8 cellular contexts compared by ENCODE assay signal in the genomic region with DNA sequence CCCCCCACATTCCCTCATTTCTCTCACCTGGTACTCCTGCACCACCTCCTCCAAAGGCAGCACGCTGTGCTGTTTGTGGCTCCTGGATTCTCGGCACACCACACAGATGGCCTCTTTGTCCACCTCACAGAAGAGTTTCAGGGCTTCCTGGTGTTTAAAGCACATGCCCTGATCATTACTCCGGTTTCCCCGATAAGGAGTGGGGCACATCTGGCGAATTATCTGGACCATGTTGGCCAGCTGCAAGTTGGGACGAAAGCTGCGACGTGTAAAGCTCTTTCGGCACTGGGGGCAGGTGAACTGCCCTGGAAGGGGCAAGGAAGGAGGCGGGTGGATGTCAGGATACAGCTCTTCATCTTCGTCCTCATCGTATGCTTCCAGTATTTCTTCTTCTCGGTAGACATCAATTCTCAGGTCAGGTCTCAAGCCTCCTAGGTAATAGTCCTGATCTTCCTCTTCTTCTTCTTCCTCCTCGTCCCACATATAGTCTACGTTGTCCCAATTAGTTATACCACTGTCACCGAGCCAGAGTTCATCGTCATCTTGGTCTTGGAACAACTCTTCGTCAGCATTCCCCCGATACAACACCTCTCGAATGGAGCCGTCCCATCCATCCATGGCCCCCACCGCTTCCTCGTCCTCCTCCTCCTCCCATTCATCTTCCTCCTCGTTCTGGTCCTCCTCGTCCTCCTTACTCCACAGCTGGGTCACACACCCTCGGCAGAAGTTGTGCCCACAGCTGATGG. TPM values are rescaled to one million over a fixed set of nuclear protein-coding genes. Genes with fewer than 3 reads are reported as not detected.
DNase-seq lines count a peak whose midpoint lies in the region; TF ChIP-seq lines count a peak whose summit lies in the region.

No MANE protein-coding gene starts in this region.

- WGBS in suprapubic skin, result 2% methylated on average over 26 of the region's 26 CpGs

- peak overlapping the region; percentile 98 for H3K27ac Mint-ChIP-seq in T-helper 2 cell treated with Interferon-gamma antibody and Interleukin-4, amounts not matched to agents 5 μg/mL and 100 μg/mL, for 36 hours
- H3K27ac Mint-ChIP-seq in activated T-helper 2 cell treated with anti-CD3 and anti-CD28 coated beads, Interferon-gamma antibody, Interleukin-2, Interleukin-4, amounts not matched to agents 10 μg/mL and 5 μg/mL and 100 μg/mL, durations not matched to agents 14 hours and 24 hours and 36 hours, result peak overlapping the region; percentile 94

- H3K27me3 Mint-ChIP-seq in T-helper 2 cell treated with Interferon-gamma antibody and Interleukin-4, amounts not matched to agents 5 μg/mL and 100 μg/mL, for 36 hours (ENCODE audit: low read depth), result no peaks in the 10 kb centered on the region
- H3K27me3 Mint-ChIP-seq in activated T-helper 2 cell treated with anti-CD3 and anti-CD28 coated beads, Interferon-gamma antibody, Interleukin-2, Interleukin-4, amounts not matched to agents 10 μg/mL and 5 μg/mL and 100 μg/mL, durations not matched to agents 14 hours and 24 hours and 36 hours (ENCODE audit: low read depth), result no peaks in the 10 kb centered on the region

- TF ChIP-seq CTCF in suprapubic skin (IDR thresholded peaks at IDR 0.05), result no peak

- no peaks in the 10 kb centered on the region for H3K27me3 ChIP-seq in suprapubic skin

- H3K4me1 Mint-ChIP-seq in T-helper 2 cell treated with Interferon-gamma antibody and Interleukin-4, amounts not matched to agents 5 μg/mL and 100 μg/mL, for 36 hours (ENCODE audit: low read depth), result peaks cover 43% of the 10 kb centered on the region
- peaks cover 45% of the 10 kb centered on the region for H3K4me1 Mint-ChIP-seq in activated T-helper 2 cell treated with anti-CD3 and anti-CD28 coated beads, Interferon-gamma antibody, Interleukin-2, Interleukin-4, amounts not matched to agents 10 μg/mL and 5 μg/mL and 100 μg/mL, durations not matched to agents 14 hours and 24 hours and 36 hours (ENCODE audit: low read depth)

- H3K36me3 ChIP-seq in suprapubic skin, result no peaks in the 10 kb centered on the region

- no peak for DNase-seq in T-helper 2 cell treated with Interferon-gamma antibody and Interleukin-4, amounts not matched to agents 5 μg/mL and 100 μg/mL, for 36 hours (ENCODE audit: low spot score)
- DNase-seq in T-helper 2 cell (no peak), islet precursor cell (peak; percentile 55), suprapubic skin (ENCODE audit: low spot score in 2 of 2) (no peak), OCI-M2 (lab: John Stamatoyannopoulos, UW; ENCODE audit: unreplicated experiment) (no peak), T-helper 9 cell (no peak), occipital lobe (lab: John Stamatoyannopoulos, UW) (no peak)
- no peak for DNase-seq in activated T-helper 2 cell treated with anti-CD3 and anti-CD28 coated beads, Interferon-gamma antibody, Interleukin-2, Interleukin-4, amounts not matched to agents 10 μg/mL and 5 μg/mL and 100 μg/mL, durations not matched to agents 14 hours and 24 hours and 36 hours (ENCODE audit: low spot score)

- H3K27ac ChIP-seq in suprapubic skin, result peak overlapping the region; percentile 99

- H3K36me3 Mint-ChIP-seq in T-helper 2 cell treated with Interferon-gamma antibody and Interleukin-4, amounts not matched to agents 5 μg/mL and 100 μg/mL, for 36 hours (ENCODE audit: low read depth), result peaks cover 50% of the 10 kb centered on the region
- H3K36me3 Mint-ChIP-seq in activated T-helper 2 cell treated with anti-CD3 and anti-CD28 coated beads, Interferon-gamma antibody, Interleukin-2, Interleukin-4, amounts not matched to agents 10 μg/mL and 5 μg/mL and 100 μg/mL, durations not matched to agents 14 hours and 24 hours and 36 hours (ENCODE audit: low read depth), result peaks cover 48% of the 10 kb centered on the region

- no peaks in the 10 kb centered on the region for H3K9me3 ChIP-seq in suprapubic skin

- TF ChIP-seq POLR2A in suprapubic skin (IDR thresholded peaks at IDR 0.05), result no peak

- intact Hi-C loops in activated T-helper 2 cell treated with anti-CD3 and anti-CD28 coated beads, Interferon-gamma antibody, Interleukin-2, Interleukin-4, amounts not matched to agents 10 μg/mL and 5 μg/mL and 100 μg/mL, durations not matched to agents 14 hours and 24 hours and 36 hours (cut with micrococcal nuclease), result loop anchor here (5.0 kb wide), 1 partner anchor 448 kb away; no protein-coding TSS in a partner anchor

- TF ChIP-seq EP300 in suprapubic skin (IDR thresholded peaks at IDR 0.05), result no peak

- peak overlapping the region; percentile 97 for H3K4me3 ChIP-seq in suprapubic skin

- no peaks in the 10 kb centered on the region for H3K9me3 Mint-ChIP-seq in T-helper 2 cell treated with Interferon-gamma antibody and Interleukin-4, amounts not matched to agents 5 μg/mL and 100 μg/mL, for 36 hours
- no peaks in the 10 kb centered on the region for H3K9me3 Mint-ChIP-seq in activated T-helper 2 cell treated with anti-CD3 and anti-CD28 coated beads, Interferon-gamma antibody, Interleukin-2, Interleukin-4, amounts not matched to agents 10 μg/mL and 5 μg/mL and 100 μg/mL, durations not matched to agents 14 hours and 24 hours and 36 hours

- peaks cover 59% of the 10 kb centered on the region for H3K4me1 ChIP-seq in suprapubic skin

- peak overlapping the region; percentile 98 for H3K4me3 Mint-ChIP-seq in T-helper 2 cell treated with Interferon-gamma antibody and Interleukin-4, amounts not matched to agents 5 μg/mL and 100 μg/mL, for 36 hours
- peak overlapping the region; percentile 99 for H3K4me3 Mint-ChIP-seq in activated T-helper 2 cell treated with anti-CD3 and anti-CD28 coated beads, Interferon-gamma antibody, Interleukin-2, Interleukin-4, amounts not matched to agents 10 μg/mL and 5 μg/mL and 100 μg/mL, durations not matched to agents 14 hours and 24 hours and 36 hours (ENCODE audit: low read depth)

RNA-seq across cellular contexts. Expression of a gene that starts 0.8 kb away (rescaled TPM):
- 15.5 and 16.9 TPM in 2 replicates for total RNA-seq in activated T-helper 2 cell treated with anti-CD3 and anti-CD28 coated beads, Interferon-gamma antibody, Interleukin-2, Interleukin-4, amounts not matched to agents 10 μg/mL and 5 μg/mL and 100 μg/mL, durations not matched to agents 14 hours and 24 hours and 36 hours
- total RNA-seq in suprapubic skin (10 to 100 TPM in 2 of 4 donors, 1 to 10 TPM in 2; 6.7 to 15.4 (median 10.1) TPM), occipital lobe (10.8 TPM)

RNA-seq across cellular contexts. Expression of a gene that starts 16.4 kb away (rescaled TPM):
- total RNA-seq in activated T-helper 2 cell treated with anti-CD3 and anti-CD28 coated beads, Interferon-gamma antibody, Interleukin-2, Interleukin-4, amounts not matched to agents 10 μg/mL and 5 μg/mL and 100 μg/mL, durations not matched to agents 14 hours and 24 hours and 36 hours, result 2,110 and 2,123 TPM in 2 replicates
- total RNA-seq in suprapubic skin, result 1,000 to 10,000 TPM; 2,440 to 4,496 (median 3,996) TPM
- total RNA-seq in occipital lobe, result 2,761 TPM

RNA-seq across cellular contexts. Expression of a gene that starts 37.1 kb away (rescaled TPM):
- total RNA-seq in activated T-helper 2 cell treated with anti-CD3 and anti-CD28 coated beads, Interferon-gamma antibody, Interleukin-2, Interleukin-4, amounts not matched to agents 10 μg/mL and 5 μg/mL and 100 μg/mL, durations not matched to agents 14 hours and 24 hours and 36 hours, result 32.2 and 33.0 TPM in 2 replicates
- total RNA-seq in suprapubic skin (10 to 100 TPM; 13.3 to 23.3 (median 16.2) TPM), occipital lobe (11.9 TPM)

RNA-seq across cellular contexts. Expression of a gene that starts 55.2 kb away (rescaled TPM):
- total RNA-seq in activated T-helper 2 cell treated with anti-CD3 and anti-CD28 coated beads, Interferon-gamma antibody, Interleukin-2, Interleukin-4, amounts not matched to agents 10 μg/mL and 5 μg/mL and 100 μg/mL, durations not matched to agents 14 hours and 24 hours and 36 hours, result 3.9 and 4.8 TPM in 2 replicates
- 10 to 100 TPM; 52.0 to 79.0 (median 69.4) TPM for total RNA-seq in suprapubic skin
- total RNA-seq in occipital lobe, result 0.78 TPM
